In genomic region chr10:68402271-68402670, GRCh38 we compare ENCODE assay signal across 13 cellular contexts. TPM values are rescaled to one million over a fixed set of nuclear protein-coding genes. Genes with fewer than 3 reads are reported as not detected.
DNase-seq lines count a peak whose midpoint lies in the region; ATAC-seq and TF ChIP-seq lines count a peak whose summit lies in the region.
"Had no signal": no experiment of that assay in that cellular context is flagged by ENCODE, and none has a peak within 500 bp of the region (broad histone marks: within the 10 kb centered on the region; RNA-seq: fewer than 3 reads in every experiment).

No MANE protein-coding gene starts in this region.

- H3K36me3 Mint-ChIP-seq in chondrocyte (ENCODE audit: low read depth), result peaks cover 11% of the 10 kb centered on the region

- peak overlapping the region; percentile 9 for H3K27ac Mint-ChIP-seq in chondrocyte (ENCODE audit: unreplicated experiment)
- H3K27ac Mint-ChIP-seq: CD4-positive, CD25-positive, alpha-beta regulatory T cell had no signal

- no peaks in the 10 kb centered on the region for H3K9me3 Mint-ChIP-seq in chondrocyte (ENCODE audit: low read depth)
- H3K9me3 Mint-ChIP-seq: CD4-positive, CD25-positive, alpha-beta regulatory T cell had no signal

- TF ChIP-seq CTCF in chondrocyte (IDR thresholded peaks at IDR 0.05), result no peak

- H3K27me3 Mint-ChIP-seq in chondrocyte (ENCODE audit: low read depth), result no peaks in the 10 kb centered on the region
- H3K27me3 Mint-ChIP-seq: CD4-positive, CD25-positive, alpha-beta regulatory T cell had no signal

- no peak for ATAC-seq in HG03342 (IDR thresholded peaks at IDR 0.05; ENCODE audit: unreplicated experiment)
- no peak for ATAC-seq in HG03045 (IDR thresholded peaks at IDR 0.05; ENCODE audit: unreplicated experiment)
- ATAC-seq in HG03135 (IDR thresholded peaks at IDR 0.05; ENCODE audit: unreplicated experiment), result no peak
- ATAC-seq: HCT116, K562 had no signal

- H3K4me3 Mint-ChIP-seq in chondrocyte (ENCODE audit: unreplicated experiment), result no peak overlapping the region
- H3K4me3 Mint-ChIP-seq: CD4-positive, CD25-positive, alpha-beta regulatory T cell had no signal

- DNase-seq in NCI-H226 (peak; percentile 54), chondrocyte (ENCODE audit: low spot score) (no peak), iris pigment epithelial cell (ENCODE audit: low read depth) (peak; percentile 61), OCI-M2 (lab: John Stamatoyannopoulos, UW; ENCODE audit: unreplicated experiment) (no peak)
- DNase-seq: ACHN; CD4-positive, CD25-positive, alpha-beta regulatory T cell; DMS53; GM23248 had no signal

- peaks cover 42% of the 10 kb centered on the region for H3K4me1 Mint-ChIP-seq in chondrocyte (ENCODE audit: low read depth)

RNA-seq across cellular contexts. Expression of gene RUFY2, which starts 4.8 kb away (rescaled TPM):
- 19.8 to 22.3 TPM (median 20.2 TPM) in 3 replicates for total RNA-seq in chondrocyte

Comparison
In these comparisons a context has a peak if more than half of its experiments do, and no peak if none do; other contexts are left out.
1. DNase-seq: peak in NCI-H226 (single experiment) and iris pigment epithelial cell (single experiment); none in chondrocyte (single experiment) and OCI-M2 (single experiment).